Comparison of ENCODE assay signal across 7 cellular contexts in genomic region chr3:50215529-50215928, GRCh38. TPM values are rescaled to one million over a fixed set of nuclear protein-coding genes. Genes with fewer than 3 reads are reported as not detected.
"Had no signal": no experiment of that assay in that cellular context is flagged by ENCODE, and none has a peak within 500 bp of the region (broad histone marks: within the 10 kb centered on the region; RNA-seq: fewer than 3 reads in every experiment).

No MANE protein-coding gene starts in this region.

- H2AFZ ChIP-seq: GM23338 had no signal

- DNase-seq: H9, HCEC 1CT, IMR-90 had no signal

- ATAC-seq: GM23338, K562 had no signal

- H3K4me3 ChIP-seq: GM23338, K562 had no signal

- H3K4me2 ChIP-seq: GM23338 had no signal

RNA-seq across cellular contexts. Expression of gene SLC38A3, which starts 10.5 kb away (rescaled TPM):
- total RNA-seq: HT-29 had no signal

RNA-seq across cellular contexts. Expression of gene GNAT1, which starts 24.1 kb away (rescaled TPM):
- total RNA-seq: GM23338, H1, H9, IMR-90, K562 had no signal
- polyA plus RNA-seq: GM23338, IMR-90, K562 had no signal
